Comparison of ENCODE assay signal across 1 cellular context in genomic region chr11:6825333-6825744, GRCh38.
TF ChIP-seq lines count a peak whose summit lies in the region.

No MANE protein-coding gene starts in this region.

TF ChIP-seq in K562, 482 proteins besides CTCF, POLR2A, EP300 and RAD21 (continues in another document):
- TF ChIP-seq ATF3 (IDR thresholded peaks at IDR 0.05) (peak; percentile 89), ATF3 (CRISPR knock-in tag; conservative IDR thresholded peaks at IDR 0.05) (no peak), ZEB2 (IDR thresholded peaks at IDR 0.05) (peak; percentile 54; the same call in 1 of the 2 replicates), PREB (CRISPR knock-in tag; IDR thresholded peaks at IDR 0.05) (0 out of 2 replicates have a peak, but pooled peaks have one; percentile 50), SLC30A9 (CRISPR knock-in tag; IDR thresholded peaks at IDR 0.05) (no peak), ZBTB11 (CRISPR knock-in tag; IDR thresholded peaks at IDR 0.05) (peak in 1 of 3 experiments; percentile 96; a peak in 2 of 6 replicates), CREB1 (IDR thresholded peaks at IDR 0.05) (no peak), CREB1 (CRISPR knock-in tag; IDR thresholded peaks at IDR 0.05) (0 out of 2 replicates have a peak, but pooled peaks have one; percentile 32), SRSF3 (IDR thresholded peaks at IDR 0.05; ENCODE audit: insufficient read depth, low read length) (no peak), CHCHD3 (CRISPR knock-in tag; IDR thresholded peaks at IDR 0.05) (no peak), FOSL1 (tag; conservative IDR thresholded peaks at IDR 0.05) (peak; percentile 69), GABPA (tag; conservative IDR thresholded peaks at IDR 0.05; ENCODE audit: low read depth) (0 out of 2 replicates have a peak, but pooled peaks have one; percentile 13), ZNF274 (IDR thresholded peaks at IDR 0.05; ENCODE audit: borderline replicate concordance, low read depth, low read length) (no peak), ATF7 (IDR thresholded peaks at IDR 0.05) (peak; percentile 94), JUND (IDR thresholded peaks at IDR 0.05; ENCODE audit: borderline replicate concordance, low read depth, low read length) (peak; percentile 71; the same call in 1 of the 2 replicates), JUND (tag; IDR thresholded peaks at IDR 0.05; ENCODE audit: borderline replicate concordance, low read depth, low read length) (peak; percentile 69; the same call in 2 of the 3 replicates), CCNT2 (IDR thresholded peaks at IDR 0.05; ENCODE audit: borderline replicate concordance, extremely low read depth, insufficient read length, low read depth, low read length) (no peak), ATF1 (CRISPR knock-in tag; IDR thresholded peaks at IDR 0.05) (no peak), ATF1 (tag; IDR thresholded peaks at IDR 0.05) (peak; percentile 72), ID3 (CRISPR knock-in tag; IDR thresholded peaks at IDR 0.05) (no peak), ID3 (tag; IDR thresholded peaks at IDR 0.05) (no peak), ZNF318 (IDR thresholded peaks at IDR 0.05; ENCODE audit: borderline replicate concordance in 1 of 2, low read depth in 1 of 2) (peak in 1 of 2 experiments; percentile 62; a peak in 1 of 4 replicates), SFPQ (IDR thresholded peaks at IDR 0.05; ENCODE audit: low read depth, low read length) (no peak), L3MBTL2 (IDR thresholded peaks at IDR 0.05) (peak; percentile 80), TEAD4 (IDR thresholded peaks at IDR 0.05; ENCODE audit: low read length) (0 out of 2 replicates have a peak, but pooled peaks have one; percentile 6), TEAD4 (CRISPR knock-in tag; IDR thresholded peaks at IDR 0.05; ENCODE audit: borderline replicate concordance) (no peak), TRIM24 (IDR thresholded peaks at IDR 0.05) (peak in 1 of 2 experiments; percentile 48; a peak in 1 of 4 replicates), MCM7 (IDR thresholded peaks at IDR 0.05) (no peak), NRF1 (conservative IDR thresholded peaks at IDR 0.05 in 1 of 2, IDR thresholded peaks at IDR 0.05 in 1 of 2) (peak; percentile 44 to 55), PKNOX1 (IDR thresholded peaks at IDR 0.05) (peak; percentile 16; the same call in 1 of the 2 replicates), CEBPG (CRISPR knock-in tag; IDR thresholded peaks at IDR 0.05) (no peak), CEBPG (tag; conservative IDR thresholded peaks at IDR 0.05 in 1 of 2, IDR thresholded peaks at IDR 0.05 in 1 of 2) (peak in 1 of 2 experiments; percentile 80; a peak in 2 of 4 replicates), MBD2 (IDR thresholded peaks at IDR 0.05; ENCODE audit: borderline replicate concordance, low read depth) (no peak)
